ENCODE assay signal across 25 cellular contexts in the genomic region with DNA sequence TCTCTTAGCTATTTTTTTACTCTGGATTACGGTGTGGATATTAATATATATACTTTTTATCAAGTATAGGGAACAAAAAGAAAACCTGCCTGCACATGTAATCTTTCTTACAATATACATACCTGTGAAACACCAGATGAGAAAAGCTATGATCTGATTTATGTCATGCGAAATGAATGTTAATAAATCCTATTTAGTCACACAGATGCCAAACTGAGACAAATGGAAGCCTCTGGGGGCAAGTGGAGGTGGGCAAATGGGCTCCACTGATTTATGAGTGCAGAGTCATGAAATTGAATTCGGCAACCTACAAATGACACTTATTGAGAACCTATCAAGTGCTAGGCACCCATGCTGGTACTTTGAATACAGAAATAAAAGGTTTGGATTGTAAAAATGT.
DNase-seq lines count a peak whose midpoint lies in the region; ATAC-seq, FAIRE-seq and TF ChIP-seq lines count a peak whose summit lies in the region.
"Had no signal": no experiment of that assay in that cellular context is flagged by ENCODE, and none has a peak within 500 bp of the region (broad histone marks: within the 10 kb centered on the region; RNA-seq: fewer than 3 reads in every experiment).

No MANE protein-coding gene starts in this region.

- no peak for DNase-seq in SK-N-SH
- DNase-seq in bronchial epithelial cell (ENCODE audit: low read depth): peak; percentile 39
- no peak for DNase-seq in mesothelial cell of epicardium (ENCODE audit: low spot score in 2 of 2, unreplicated experiment in 2 of 2)
- DNase-seq in cerebellum (ENCODE audit: low spot score): no peak
- no peak for DNase-seq in ecto neural progenitor cell (ENCODE audit: low spot score)
- DNase-seq: 8988T; ACHN; AML-193; BE2C; CD4-positive, alpha-beta T cell; CD8-positive, alpha-beta memory T cell; DMS 273 treated with DMSO at 0.1 percent for 48 hours; DMS79; EL; GDM1; H9 had no signal

- no peak for ATAC-seq in SK-N-SH treated with all-trans-retinoic acid at 6 μM for 48 hours
- ATAC-seq: A549, GM12878, GM23338, HCT116 had no signal

- TF ChIP-seq EP300 in SK-N-SH (IDR thresholded peaks at IDR 0.05; ENCODE audit: borderline replicate concordance in 1 of 2, low read depth in 1 of 2, low read length in 1 of 2): no peak

- no peak overlapping the region for H3K27ac ChIP-seq in SK-N-SH (ENCODE audit: low read depth in 2 of 2, low read length in 1 of 2)
- H3K27ac ChIP-seq: A549; BLaER1 treated with 17β-estradiol and CSF1 and Interleukin-3, amounts not matched to agents 10 nM and 100 nM had no signal

- FAIRE-seq in bronchial epithelial cell (lab: Jason Lieb, UNC): no peak
- FAIRE-seq: A549, D721Med, GM12878, GM19239 had no signal

- H3K9me3 Mint-ChIP-seq in mesothelial cell of epicardium: peaks cover 16% of the 10 kb centered on the region
- H3K9me3 Mint-ChIP-seq: GM23338, H9 had no signal

- no peaks in the 10 kb centered on the region for H4K20me1 ChIP-seq in SK-N-SH (ENCODE audit: insufficient read depth)
- H4K20me1 ChIP-seq: BLaER1 treated with 17β-estradiol and CSF1 and Interleukin-3, amounts not matched to agents 10 nM and 100 nM had no signal

- peaks cover 49% of the 10 kb centered on the region for H3K4me1 Mint-ChIP-seq in mesothelial cell of epicardium
- H3K4me1 Mint-ChIP-seq: CD14-positive monocyte; CD8-positive, alpha-beta memory T cell; GM23338 had no signal

- H3K4me3 Mint-ChIP-seq in mesothelial cell of epicardium: no peak overlapping the region
- H3K4me3 Mint-ChIP-seq: CD14-positive monocyte; CD4-positive, alpha-beta T cell; CD8-positive, alpha-beta memory T cell; GM23338; H9 had no signal

- no peak for TF ChIP-seq RAD21 in SK-N-SH (IDR thresholded peaks at IDR 0.05; ENCODE audit: low read length)

- H3K27ac Mint-ChIP-seq in mesothelial cell of epicardium: peak overlapping the region; percentile 74
- H3K27ac Mint-ChIP-seq: CD14-positive monocyte; CD4-positive, alpha-beta T cell; CD8-positive, alpha-beta memory T cell; GM23338; H9 had no signal

- no peaks in the 10 kb centered on the region for H3K4me1 ChIP-seq in SK-N-SH (ENCODE audit: control insufficient read depth in 1 of 2, insufficient read depth in 2 of 2, low read depth in 1 of 2, low read length in 1 of 2)
- H3K4me1 ChIP-seq: A549; BE2C; BLaER1 treated with 17β-estradiol and CSF1 and Interleukin-3, amounts not matched to agents 10 nM and 100 nM had no signal

- H3K9ac ChIP-seq in SK-N-SH: no peak overlapping the region
- H3K9ac ChIP-seq: BLaER1 treated with 17β-estradiol and CSF1 and Interleukin-3, amounts not matched to agents 10 nM and 100 nM had no signal

- no peak overlapping the region for H2AFZ ChIP-seq in SK-N-SH (ENCODE audit: low read depth)
- H2AFZ ChIP-seq: GM23338 had no signal

- TF ChIP-seq CTCF in SK-N-SH (IDR thresholded peaks at IDR 0.05) (no peak), bronchial epithelial cell (IDR thresholded peaks at IDR 0.05; ENCODE audit: insufficient read depth, low read length, severe bottlenecking) (no peak), mesothelial cell of epicardium (IDR thresholded peaks at IDR 0.05; ENCODE audit: unreplicated experiment) (no peak)

- no peak overlapping the region for H3K4me2 ChIP-seq in SK-N-SH
- H3K4me2 ChIP-seq: A549; BLaER1 treated with 17β-estradiol and CSF1 and Interleukin-3, amounts not matched to agents 10 nM and 100 nM; GM23338 had no signal

- no peaks in the 10 kb centered on the region for H3K27me3 Mint-ChIP-seq in mesothelial cell of epicardium (ENCODE audit: low read depth)
- H3K27me3 Mint-ChIP-seq: CD4-positive, alpha-beta T cell; CD8-positive, alpha-beta memory T cell had no signal

- H3K79me2 ChIP-seq in SK-N-SH (ENCODE audit: insufficient read depth): no peaks in the 10 kb centered on the region

- no peaks in the 10 kb centered on the region for H3F3A ChIP-seq in SK-N-SH (replicated peaks; ENCODE audit: insufficient read depth)

- H3K4me3 ChIP-seq in SK-N-SH (ENCODE audit: low read depth in 2 of 2, low read length in 1 of 2) (no peak overlapping the region), bronchial epithelial cell (ENCODE audit: low read depth, low read length) (no peak overlapping the region)
- H3K4me3 ChIP-seq: A549; BLaER1 treated with 17β-estradiol and CSF1 and Interleukin-3, amounts not matched to agents 10 nM and 100 nM; GM12878; GM23338 had no signal

- POLR2A ChIA-PET in SK-N-SH (lab: Yijun Ruan, JAX): no interaction called here

- no peaks in the 10 kb centered on the region for H3K36me3 Mint-ChIP-seq in mesothelial cell of epicardium
- H3K36me3 Mint-ChIP-seq: CD14-positive monocyte; CD8-positive, alpha-beta memory T cell had no signal

- CTCF ChIA-PET in SK-N-SH (lab: Yijun Ruan, JAX): interaction anchor here (0.6 to 1.0 kb wide), 2 partner anchors 317 to 627 kb away, joined by 3 read pairs; no protein-coding TSS in a partner anchor

- no peaks in the 10 kb centered on the region for H3K36me3 ChIP-seq in SK-N-SH (replicated peaks in 1 of 2; ENCODE audit: control insufficient read depth in 1 of 2, insufficient read depth in 2 of 2, low read length in 1 of 2)
- no peaks in the 10 kb centered on the region for H3K36me3 ChIP-seq in bronchial epithelial cell (ENCODE audit: control insufficient read depth, insufficient read depth, low read length)
- H3K36me3 ChIP-seq: BE2C; BLaER1 treated with 17β-estradiol and CSF1 and Interleukin-3, amounts not matched to agents 10 nM and 100 nM had no signal

- no peaks in the 10 kb centered on the region for H3K9me2 ChIP-seq in SK-N-SH

- 75% methylated on average over 3 of the region's 3 CpGs for WGBS in SK-N-SH (ENCODE audit: low lambda C conversion rate)

- no peaks in the 10 kb centered on the region for H3K27me3 ChIP-seq in SK-N-SH (ENCODE audit: insufficient read depth)
- H3K27me3 ChIP-seq in bronchial epithelial cell (ENCODE audit: control insufficient read depth, insufficient read depth, low read length): no peaks in the 10 kb centered on the region
- H3K27me3 ChIP-seq: BE2C; BLaER1 treated with 17β-estradiol and CSF1 and Interleukin-3, amounts not matched to agents 10 nM and 100 nM had no signal

- no peaks in the 10 kb centered on the region for H3K9me3 ChIP-seq in SK-N-SH
- H3K9me3 ChIP-seq: A549; BE2C; BLaER1 treated with 17β-estradiol and CSF1 and Interleukin-3, amounts not matched to agents 10 nM and 100 nM had no signal

TF ChIP-seq in SK-N-SH treated with all-trans-retinoic acid at 6 μM for 48 hours, 23 proteins besides CTCF, POLR2A, EP300 and RAD21:
- no peak for TF ChIP-seq ARNTL (CRISPR knock-in tag; IDR thresholded peaks at IDR 0.05; ENCODE audit: borderline replicate concordance, low read depth)
- no peak for TF ChIP-seq TCF4 (CRISPR knock-in tag; IDR thresholded peaks at IDR 0.05; ENCODE audit: borderline replicate concordance)
- no peak for TF ChIP-seq ESRRG (CRISPR knock-in tag; IDR thresholded peaks at IDR 0.05)
- TF ChIP-seq GLIS3 (CRISPR knock-in tag; IDR thresholded peaks at IDR 0.05): no peak
- no peak for TF ChIP-seq BACH2 (CRISPR knock-in tag; IDR thresholded peaks at IDR 0.05; ENCODE audit: borderline replicate concordance)
- TF ChIP-seq ISL1 (CRISPR knock-in tag; IDR thresholded peaks at IDR 0.05): peak; percentile 55

TF ChIP-seq in SK-N-SH, 30 proteins besides CTCF, POLR2A, EP300 and RAD21:
- no peak for TF ChIP-seq TEAD4 (IDR thresholded peaks at IDR 0.05; ENCODE audit: borderline replicate concordance, insufficient read depth)
